9 cellular contexts compared by ENCODE assay signal in the genomic region with DNA sequence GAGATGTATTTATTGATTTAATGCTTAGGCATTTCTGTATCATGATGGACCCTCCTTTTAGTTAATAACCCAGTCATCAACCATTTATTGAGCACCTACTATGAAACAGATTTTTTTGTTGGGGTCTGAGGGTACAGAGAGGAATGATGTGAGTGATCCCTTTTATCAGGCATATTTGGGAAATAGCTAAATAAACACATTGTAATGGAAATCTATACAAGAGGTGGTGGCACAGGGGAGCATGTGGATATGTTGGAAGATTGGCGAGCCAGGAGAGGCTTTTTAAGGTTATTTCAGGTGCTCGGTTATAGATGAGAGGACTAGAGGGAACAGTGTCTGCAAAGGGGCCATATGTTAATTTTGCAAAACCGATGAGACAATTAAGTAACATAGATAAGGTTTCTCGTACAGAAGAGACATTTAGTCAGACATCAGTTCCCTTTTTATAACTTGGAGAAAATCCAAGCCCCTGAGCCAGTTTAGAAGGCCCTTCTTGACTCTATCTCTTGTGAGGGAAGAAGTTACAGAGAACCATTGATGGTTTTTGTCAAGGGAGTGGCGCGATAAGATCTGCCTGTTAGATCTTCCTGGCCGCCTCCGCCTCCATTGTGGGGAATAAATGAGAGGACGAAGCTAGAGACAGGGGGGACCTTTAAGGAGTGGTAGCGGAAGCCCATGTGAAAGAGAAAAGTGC. TPM values are rescaled to one million over a fixed set of nuclear protein-coding genes. Genes with fewer than 3 reads are reported as not detected.
A peak's percentile ranks its signal among the peaks of the same experiment; 100 is the strongest.
DNase-seq lines count a peak whose midpoint lies in the region; ATAC-seq and TF ChIP-seq lines count a peak whose summit lies in the region.
"Had no signal": no experiment of that assay in that cellular context is flagged by ENCODE, and none has a peak within 500 bp of the region (broad histone marks: within the 10 kb centered on the region; RNA-seq: fewer than 3 reads in every experiment).

No MANE protein-coding gene starts in this region.

- peak overlapping the region; percentile 89 to 95 (median 90) for H3K4me3 Mint-ChIP-seq in CD4-positive, CD25-positive, alpha-beta regulatory T cell
- H3K4me3 Mint-ChIP-seq in IgD-negative memory B cell (peak overlapping the region in 3 of 4 donors; percentile 81 to 92 (median 83)), CD14-positive monocyte (peak overlapping the region in 1 of 2 donors; percentile 33)
- H3K4me3 Mint-ChIP-seq in activated CD4-positive, alpha-beta memory T cell treated with anti-CD3 and anti-CD28 coated beads, Interleukin-2, amount 10 ng/mL, durations not matched to agents 7 days and 5 days: peak overlapping the region; percentile 89

- no peak for ATAC-seq in CD4-positive, CD25-positive, alpha-beta regulatory T cell (ENCODE audit: low read depth in 2 of 2)
- ATAC-seq in HG03135 (IDR thresholded peaks at IDR 0.05; ENCODE audit: unreplicated experiment): no peak

- H3K4me3 ChIP-seq in CD4-positive, CD25-positive, alpha-beta regulatory T cell (ENCODE audit: low read depth, low read length): peak overlapping the region; percentile 77

- no peaks in the 10 kb centered on the region for H3K9me3 ChIP-seq in CD4-positive, CD25-positive, alpha-beta regulatory T cell (ENCODE audit: control insufficient read depth in 2 of 2, low read length in 2 of 2)

- H3K36me3 ChIP-seq in CD4-positive, CD25-positive, alpha-beta regulatory T cell (ENCODE audit: control insufficient read depth, insufficient read depth, low read length): no peaks in the 10 kb centered on the region

- H3K27me3 ChIP-seq in CD4-positive, CD25-positive, alpha-beta regulatory T cell (ENCODE audit: control insufficient read depth, insufficient read depth, low read length): no peaks in the 10 kb centered on the region

- intact Hi-C loops in CD14-positive monocyte (cut with micrococcal nuclease): no loop called here

- peaks cover 5% of the 10 kb centered on the region for H3K36me3 Mint-ChIP-seq in CD4-positive, CD25-positive, alpha-beta regulatory T cell
- H3K36me3 Mint-ChIP-seq in IgD-negative memory B cell (peaks cover 4% of the 10 kb centered on the region), CD14-positive monocyte (peaks cover 10 to 17% of the 10 kb centered on the region in 2 donors)
- H3K36me3 Mint-ChIP-seq in activated CD4-positive, alpha-beta memory T cell treated with anti-CD3 and anti-CD28 coated beads, Interleukin-2, amount 10 ng/mL, durations not matched to agents 7 days and 5 days (ENCODE audit: low read depth): peaks cover 12% of the 10 kb centered on the region

- H3K9me3 Mint-ChIP-seq in CD4-positive, CD25-positive, alpha-beta regulatory T cell: no peaks in the 10 kb centered on the region
- no peaks in the 10 kb centered on the region for H3K9me3 Mint-ChIP-seq in IgD-negative memory B cell
- H3K9me3 Mint-ChIP-seq in activated CD4-positive, alpha-beta memory T cell treated with anti-CD3 and anti-CD28 coated beads, Interleukin-2, amount 10 ng/mL, durations not matched to agents 7 days and 5 days: no peaks in the 10 kb centered on the region
- peaks cover 0 to 1% (median 0%) of the 10 kb centered on the region in 7 donors for H3K9me3 Mint-ChIP-seq in CD14-positive monocyte

- POLR2A ChIA-PET in activated CD4-positive, alpha-beta memory T cell treated with anti-CD3 and anti-CD28 coated beads, Interleukin-2, amount 10 ng/mL, durations not matched to agents 7 days and 5 days (lab: Charles Lee): interaction anchor here (1.3 to 1.4 kb wide), 3 partner anchors 9 to 16 kb away, joined by 3 to 6 read pairs (median 4); no protein-coding TSS in a partner anchor

- no peak overlapping the region for H3K27ac ChIP-seq in CD4-positive, CD25-positive, alpha-beta regulatory T cell (ENCODE audit: insufficient read depth, low read length, poor library complexity, severe bottlenecking)

- DNase-seq in CD4-positive, CD25-positive, alpha-beta regulatory T cell: no peak
- DNase-seq in activated CD4-positive, alpha-beta memory T cell treated with anti-CD3 and anti-CD28 coated beads, Interleukin-2, amount 10 ng/mL, durations not matched to agents 7 days and 5 days: no peak
- DNase-seq in medulla oblongata (ENCODE audit: extremely low spot score): peak; percentile 22
- DNase-seq in NCI-H446 (lab: John Stamatoyannopoulos, UW): no peak
- no peak for DNase-seq in CD14-positive monocyte (ENCODE audit: low spot score)
- DNase-seq in stimulated activated naive CD4-positive, alpha-beta T cell (lab: John Stamatoyannopoulos, UW): no peak
- DNase-seq: islet precursor cell had no signal

- TF ChIP-seq CTCF in CD14-positive monocyte (IDR thresholded peaks at IDR 0.05): no peak

- H3K27me3 Mint-ChIP-seq in CD4-positive, CD25-positive, alpha-beta regulatory T cell: no peaks in the 10 kb centered on the region
- H3K27me3 Mint-ChIP-seq in IgD-negative memory B cell: no peaks in the 10 kb centered on the region
- no peaks in the 10 kb centered on the region for H3K27me3 Mint-ChIP-seq in activated CD4-positive, alpha-beta memory T cell treated with anti-CD3 and anti-CD28 coated beads, Interleukin-2, amount 10 ng/mL, durations not matched to agents 7 days and 5 days
- H3K27me3 Mint-ChIP-seq in CD14-positive monocyte (ENCODE audit: low read depth in 3 of 3): peaks cover 2 to 7% (median 3%) of the 10 kb centered on the region in 3 donors

- CTCF ChIA-PET in activated CD4-positive, alpha-beta memory T cell treated with anti-CD3 and anti-CD28 coated beads, Interleukin-2, amount 10 ng/mL, durations not matched to agents 7 days and 5 days (lab: Charles Lee): no interaction called here

- H3K4me1 ChIP-seq in CD4-positive, CD25-positive, alpha-beta regulatory T cell (ENCODE audit: control insufficient read depth, insufficient read depth, low read length, poor library complexity, severe bottlenecking): peaks cover 30% of the 10 kb centered on the region

- peaks cover 40 to 60% (median 50%) of the 10 kb centered on the region in 4 donors for H3K4me1 Mint-ChIP-seq in CD4-positive, CD25-positive, alpha-beta regulatory T cell
- peaks cover 24 to 43% (median 36%) of the 10 kb centered on the region in 3 donors for H3K4me1 Mint-ChIP-seq in IgD-negative memory B cell
- H3K4me1 Mint-ChIP-seq in activated CD4-positive, alpha-beta memory T cell treated with anti-CD3 and anti-CD28 coated beads, Interleukin-2, amount 10 ng/mL, durations not matched to agents 7 days and 5 days: peaks cover 36% of the 10 kb centered on the region
- H3K4me1 Mint-ChIP-seq in CD14-positive monocyte: peaks cover 28% of the 10 kb centered on the region

- H3K27ac Mint-ChIP-seq in CD4-positive, CD25-positive, alpha-beta regulatory T cell: peak overlapping the region in 2 of 3 donors; percentile 71 to 77
- peak overlapping the region in 2 of 3 donors; percentile 25 to 29 for H3K27ac Mint-ChIP-seq in IgD-negative memory B cell
- no peak overlapping the region for H3K27ac Mint-ChIP-seq in activated CD4-positive, alpha-beta memory T cell treated with anti-CD3 and anti-CD28 coated beads, Interleukin-2, amount 10 ng/mL, durations not matched to agents 7 days and 5 days
- peak overlapping the region in 3 of 7 donors; percentile 15 to 38 (median 37) for H3K27ac Mint-ChIP-seq in CD14-positive monocyte

RNA-seq across cellular contexts. Expression of gene ATXN10, which starts 2.0 kb away (rescaled TPM):
- total RNA-seq in CD4-positive, CD25-positive, alpha-beta regulatory T cell: 61.7 TPM
- polyA plus RNA-seq in CD4-positive, CD25-positive, alpha-beta regulatory T cell: 100 to 1,000 TPM in 2 of 4 donors, 10 to 100 TPM in 2; 70.3 to 107 (median 90.6) TPM
- polyA plus RNA-seq in IgD-negative memory B cell (86.9 TPM), CD14-positive monocyte (100 to 1,000 TPM in 1 of 2 donors, 10 to 100 TPM in 1; 92.4 to 106 TPM)
- 10 to 100 TPM; 84.5 to 92.6 TPM for total RNA-seq in activated CD4-positive, alpha-beta memory T cell treated with anti-CD3 and anti-CD28 coated beads, Interleukin-2, amount 10 ng/mL, durations not matched to agents 7 days and 5 days
